ENCODE assay signal across 3 cellular contexts in genomic region chr11:64022125-64022784, GRCh38.
A peak's percentile ranks its signal among the peaks of the same experiment; 100 is the strongest.
TF ChIP-seq lines count a peak whose summit lies in the region.

No MANE protein-coding gene starts in this region.

TF ChIP-seq in GM23338, 12 proteins besides CTCF, POLR2A, EP300 and RAD21 (continues in another document):
- no peak for TF ChIP-seq NANOG (IDR thresholded peaks at IDR 0.05; ENCODE audit: borderline replicate concordance)
- TF ChIP-seq, protein P1, sequence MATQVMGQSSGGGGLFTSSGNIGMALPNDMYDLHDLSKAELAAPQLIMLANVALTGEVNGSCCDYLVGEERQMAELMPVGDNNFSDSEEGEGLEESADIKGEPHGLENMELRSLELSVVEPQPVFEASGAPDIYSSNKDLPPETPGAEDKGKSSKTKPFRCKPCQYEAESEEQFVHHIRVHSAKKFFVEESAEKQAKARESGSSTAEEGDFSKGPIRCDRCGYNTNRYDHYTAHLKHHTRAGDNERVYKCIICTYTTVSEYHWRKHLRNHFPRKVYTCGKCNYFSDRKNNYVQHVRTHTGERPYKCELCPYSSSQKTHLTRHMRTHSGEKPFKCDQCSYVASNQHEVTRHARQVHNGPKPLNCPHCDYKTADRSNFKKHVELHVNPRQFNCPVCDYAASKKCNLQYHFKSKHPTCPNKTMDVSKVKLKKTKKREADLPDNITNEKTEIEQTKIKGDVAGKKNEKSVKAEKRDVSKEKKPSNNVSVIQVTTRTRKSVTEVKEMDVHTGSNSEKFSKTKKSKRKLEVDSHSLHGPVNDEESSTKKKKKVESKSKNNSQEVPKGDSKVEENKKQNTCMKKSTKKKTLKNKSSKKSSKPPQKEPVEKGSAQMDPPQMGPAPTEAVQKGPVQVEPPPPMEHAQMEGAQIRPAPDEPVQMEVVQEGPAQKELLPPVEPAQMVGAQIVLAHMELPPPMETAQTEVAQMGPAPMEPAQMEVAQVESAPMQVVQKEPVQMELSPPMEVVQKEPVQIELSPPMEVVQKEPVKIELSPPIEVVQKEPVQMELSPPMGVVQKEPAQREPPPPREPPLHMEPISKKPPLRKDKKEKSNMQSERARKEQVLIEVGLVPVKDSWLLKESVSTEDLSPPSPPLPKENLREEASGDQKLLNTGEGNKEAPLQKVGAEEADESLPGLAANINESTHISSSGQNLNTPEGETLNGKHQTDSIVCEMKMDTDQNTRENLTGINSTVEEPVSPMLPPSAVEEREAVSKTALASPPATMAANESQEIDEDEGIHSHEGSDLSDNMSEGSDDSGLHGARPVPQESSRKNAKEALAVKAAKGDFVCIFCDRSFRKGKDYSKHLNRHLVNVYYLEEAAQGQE (IDR thresholded peaks at IDR 0.05; ENCODE audit: unreplicated experiment), result no peak
- TF ChIP-seq EZH2phosphoT487 (IDR thresholded peaks at IDR 0.05; ENCODE audit: unreplicated experiment), result no peak
- no peak for TF ChIP-seq EZH2 (IDR thresholded peaks at IDR 0.05; ENCODE audit: low read depth, unreplicated experiment)
- TF ChIP-seq STAT1 (IDR thresholded peaks at IDR 0.05; ENCODE audit: unreplicated experiment), result no peak

TF ChIP-seq in WTC11, 78 proteins besides CTCF, POLR2A, EP300 and RAD21:
- TF ChIP-seq STAT6 (CRISPR knock-in tag; conservative IDR thresholded peaks at IDR 0.05; ENCODE audit: low read depth) (no peak), ZNF138 (CRISPR knock-in tag; conservative IDR thresholded peaks at IDR 0.05) (no peak), ETV6 (CRISPR knock-in tag; IDR thresholded peaks at IDR 0.05) (no peak), ZNF263 (CRISPR knock-in tag; IDR thresholded peaks at IDR 0.05; ENCODE audit: low read depth) (peak; percentile 72), JUN (CRISPR knock-in tag; IDR thresholded peaks at IDR 0.05) (no peak)
- TF ChIP-seq, protein P2, sequence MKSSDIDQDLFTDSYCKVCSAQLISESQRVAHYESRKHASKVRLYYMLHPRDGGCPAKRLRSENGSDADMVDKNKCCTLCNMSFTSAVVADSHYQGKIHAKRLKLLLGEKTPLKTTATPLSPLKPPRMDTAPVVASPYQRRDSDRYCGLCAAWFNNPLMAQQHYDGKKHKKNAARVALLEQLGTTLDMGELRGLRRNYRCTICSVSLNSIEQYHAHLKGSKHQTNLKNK (CRISPR knock-in tag; IDR thresholded peaks at IDR 0.05), result no peak

TF ChIP-seq in neural cell, 6 proteins besides CTCF, POLR2A, EP300 and RAD21:
- no peak for TF ChIP-seq MXI1 (conservative IDR thresholded peaks at IDR 0.05; ENCODE audit: poor library complexity, severe bottlenecking)
- TF ChIP-seq SMC3 (conservative IDR thresholded peaks at IDR 0.05; ENCODE audit: poor library complexity), result no peak
- TF ChIP-seq, protein P1 (IDR thresholded peaks at IDR 0.05; ENCODE audit: borderline replicate concordance), result no peak
